ENCODE assay signal across 8 cellular contexts in the genomic region with DNA sequence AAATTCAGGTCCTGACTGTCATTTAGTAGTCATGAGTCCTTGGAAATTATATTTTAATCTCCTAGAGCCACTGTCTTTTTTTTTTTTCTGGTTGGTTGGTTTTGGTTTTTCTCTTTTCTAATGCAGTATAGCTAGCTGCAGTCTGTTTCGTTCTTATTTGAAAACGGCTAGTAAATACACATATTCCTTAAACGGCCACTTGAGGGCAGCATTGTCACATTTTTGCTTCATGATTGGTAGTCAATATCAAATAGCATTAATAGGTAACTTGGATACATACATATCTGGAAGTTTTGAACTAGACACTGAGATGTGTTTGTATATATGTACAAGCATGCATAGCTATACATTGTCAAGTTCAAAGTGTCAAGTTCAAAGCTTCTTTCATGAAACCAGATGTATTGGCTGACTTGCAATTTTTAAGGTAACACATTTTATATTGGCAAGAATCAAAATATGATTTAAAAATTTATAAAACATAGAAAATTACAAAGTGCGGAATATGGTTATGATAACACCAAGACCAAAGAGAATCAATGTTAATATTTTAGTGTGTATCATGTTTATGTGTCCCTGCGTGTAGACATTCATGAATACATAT. TPM values are rescaled to one million over a fixed set of nuclear protein-coding genes. Genes with fewer than 3 reads are reported as not detected.
A peak's percentile ranks its signal among the peaks of the same experiment; 100 is the strongest.
DNase-seq lines count a peak whose midpoint lies in the region; ATAC-seq, FAIRE-seq and TF ChIP-seq lines count a peak whose summit lies in the region.

No MANE protein-coding gene starts in this region.

- POLR2A ChIA-PET in OCI-LY7 (lab: Charles Lee), result interaction anchor here (1.2 kb wide), 1 partner anchor 129 kb away, joined by 3 read pairs; no protein-coding TSS in a partner anchor

- H3K27me3 ChIP-seq in astrocyte (ENCODE audit: insufficient read depth, low read length), result no peaks in the 10 kb centered on the region

- no peak for FAIRE-seq in astrocyte (lab: Jason Lieb, UNC)
- peak; percentile 99 for FAIRE-seq in islet of Langerhans (lab: Jason Lieb, UNC)

- H3K4me3 Mint-ChIP-seq in astrocyte (ENCODE audit: unreplicated experiment), result no peak overlapping the region

- no peak for TF ChIP-seq EP300 in Ishikawa (IDR thresholded peaks at IDR 0.05; ENCODE audit: borderline replicate concordance)

- H3K27ac ChIP-seq in OCI-LY7 (ENCODE audit: low read depth, low read length, poor library complexity, severe bottlenecking) (no peak overlapping the region), astrocyte (ENCODE audit: low read depth, low read length) (no peak overlapping the region)

- no peak overlapping the region for H3K4me2 ChIP-seq in OCI-LY7 (ENCODE audit: low read length)
- H3K4me2 ChIP-seq in astrocyte (ENCODE audit: low read length), result no peak overlapping the region

- no peaks in the 10 kb centered on the region for H3K79me2 ChIP-seq in OCI-LY7 (ENCODE audit: insufficient read depth, low read depth, low read length)
- no peaks in the 10 kb centered on the region for H3K79me2 ChIP-seq in astrocyte (ENCODE audit: insufficient read depth, low read length)

- no peak overlapping the region for H3K4me3 ChIP-seq in OCI-LY7 (ENCODE audit: low read depth, low read length, poor library complexity, severe bottlenecking)
- H3K4me3 ChIP-seq in astrocyte (ENCODE audit: insufficient read depth, low read depth, low read length), result no peak overlapping the region

- intact Hi-C loops in OCI-LY7 (cut with micrococcal nuclease; ENCODE audit: unreplicated experiment), result loop anchor here (1.0 kb wide), 1 partner anchor 128 kb away; no protein-coding TSS in a partner anchor

- H3K4me1 ChIP-seq in OCI-LY7 (ENCODE audit: insufficient read depth, low read length, poor library complexity, severe bottlenecking) (no peaks in the 10 kb centered on the region), astrocyte (ENCODE audit: insufficient read depth, low read length) (peaks cover 6% of the 10 kb centered on the region)

- BruUV-seq in OCI-LY7 (replicated peaks; lab: Mats Ljungman, UMichigan), result no TSS peak

- H3K27ac Mint-ChIP-seq in astrocyte (ENCODE audit: unreplicated experiment), result no peak overlapping the region

- no peaks in the 10 kb centered on the region for H3K36me3 ChIP-seq in OCI-LY7 (ENCODE audit: insufficient read depth, low read length)
- H3K36me3 ChIP-seq in astrocyte (ENCODE audit: insufficient read depth, low read length), result no peaks in the 10 kb centered on the region

- ATAC-seq in GM18517 (IDR thresholded peaks at IDR 0.05; ENCODE audit: unreplicated experiment), result no peak

- H3K9me2 ChIP-seq in OCI-LY7 (ENCODE audit: insufficient read depth, low read length), result no peaks in the 10 kb centered on the region

- H2AFZ ChIP-seq in OCI-LY7 (ENCODE audit: low read length), result no peak overlapping the region
- H2AFZ ChIP-seq in astrocyte (ENCODE audit: low read depth, low read length), result no peak overlapping the region

- peaks cover 1% of the 10 kb centered on the region for H3K27me3 Mint-ChIP-seq in astrocyte (ENCODE audit: low read depth, unreplicated experiment)

- TF ChIP-seq RAD21 in Ishikawa (IDR thresholded peaks at IDR 0.05; ENCODE audit: low read depth), result peak; percentile 60

- H3K9ac ChIP-seq in astrocyte (ENCODE audit: low read length), result no peak overlapping the region

- CTCF ChIA-PET in OCI-LY7 (lab: Charles Lee; ENCODE audit: unreplicated experiment), result no interaction called here

- H3K36me3 Mint-ChIP-seq in astrocyte (ENCODE audit: low read depth, unreplicated experiment), result peaks cover 5% of the 10 kb centered on the region

- H3K9me3 ChIP-seq in OCI-LY7 (ENCODE audit: low read length) (0 out of 2 replicates have a peak, but pooled peaks cover 5% of the 10 kb centered on the region), astrocyte (ENCODE audit: insufficient read depth, low read depth, low read length) (no peaks in the 10 kb centered on the region)

- DNase-seq in G401 (ENCODE audit: low spot score) (peak; percentile 82), OCI-LY7 (ENCODE audit: low spot score) (peak; percentile 67), astrocyte (ENCODE audit: low read depth) (peak; percentile 48), islet precursor cell (no peak)
- peak; percentile 38 for DNase-seq in stimulated activated CD4-positive, alpha-beta T cell treated with anti-CD3 and anti-CD28 coated beads, Interleukin-4, amount 100 ng/mL, for 1 hour

- H3K9me3 Mint-ChIP-seq in astrocyte (ENCODE audit: unreplicated experiment), result peaks cover 1% of the 10 kb centered on the region

- no peaks in the 10 kb centered on the region for H4K20me1 ChIP-seq in OCI-LY7 (ENCODE audit: insufficient read depth, low read length)
- no peaks in the 10 kb centered on the region for H4K20me1 ChIP-seq in astrocyte (ENCODE audit: insufficient read depth, low read length)

- H3K4me1 Mint-ChIP-seq in astrocyte (ENCODE audit: low read depth, unreplicated experiment), result no peaks in the 10 kb centered on the region

- in situ Hi-C loops in G401 (cut with HindIII; ENCODE audit: low sequenced_read_pairs), result no loop called here

- TF ChIP-seq CTCF in OCI-LY7 (conservative IDR thresholded peaks at IDR 0.05; ENCODE audit: low read length) (peak; percentile 93), astrocyte (IDR thresholded peaks at IDR 0.05; ENCODE audit: insufficient read depth, low read depth, low read length) (peak; percentile 63)

TF ChIP-seq in Ishikawa, 13 proteins besides CTCF, POLR2A, EP300 and RAD21:
- TF ChIP-seq, protein P1, sequence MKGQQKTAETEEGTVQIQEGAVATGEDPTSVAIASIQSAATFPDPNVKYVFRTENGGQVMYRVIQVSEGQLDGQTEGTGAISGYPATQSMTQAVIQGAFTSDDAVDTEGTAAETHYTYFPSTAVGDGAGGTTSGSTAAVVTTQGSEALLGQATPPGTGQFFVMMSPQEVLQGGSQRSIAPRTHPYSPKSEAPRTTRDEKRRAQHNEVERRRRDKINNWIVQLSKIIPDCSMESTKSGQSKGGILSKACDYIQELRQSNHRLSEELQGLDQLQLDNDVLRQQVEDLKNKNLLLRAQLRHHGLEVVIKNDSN (IDR thresholded peaks at IDR 0.05), result no peak
- TF ChIP-seq NFIC (IDR thresholded peaks at IDR 0.05) (no peak), ZBTB7A (IDR thresholded peaks at IDR 0.05; ENCODE audit: low read depth) (no peak), FOXM1 (IDR thresholded peaks at IDR 0.05; ENCODE audit: borderline replicate concordance, low read depth) (no peak), TCF12 (IDR thresholded peaks at IDR 0.05; ENCODE audit: low read depth) (no peak), CEBPB (IDR thresholded peaks at IDR 0.05) (no peak), TEAD4 (IDR thresholded peaks at IDR 0.05) (no peak), CREB1 (IDR thresholded peaks at IDR 0.05; ENCODE audit: low read depth) (no peak), TAF1 (IDR thresholded peaks at IDR 0.05; ENCODE audit: low read depth) (no peak), YY1 (IDR thresholded peaks at IDR 0.05; ENCODE audit: low read depth) (no peak), EGR1 (IDR thresholded peaks at IDR 0.05) (no peak)
- TF ChIP-seq, protein P2, sequence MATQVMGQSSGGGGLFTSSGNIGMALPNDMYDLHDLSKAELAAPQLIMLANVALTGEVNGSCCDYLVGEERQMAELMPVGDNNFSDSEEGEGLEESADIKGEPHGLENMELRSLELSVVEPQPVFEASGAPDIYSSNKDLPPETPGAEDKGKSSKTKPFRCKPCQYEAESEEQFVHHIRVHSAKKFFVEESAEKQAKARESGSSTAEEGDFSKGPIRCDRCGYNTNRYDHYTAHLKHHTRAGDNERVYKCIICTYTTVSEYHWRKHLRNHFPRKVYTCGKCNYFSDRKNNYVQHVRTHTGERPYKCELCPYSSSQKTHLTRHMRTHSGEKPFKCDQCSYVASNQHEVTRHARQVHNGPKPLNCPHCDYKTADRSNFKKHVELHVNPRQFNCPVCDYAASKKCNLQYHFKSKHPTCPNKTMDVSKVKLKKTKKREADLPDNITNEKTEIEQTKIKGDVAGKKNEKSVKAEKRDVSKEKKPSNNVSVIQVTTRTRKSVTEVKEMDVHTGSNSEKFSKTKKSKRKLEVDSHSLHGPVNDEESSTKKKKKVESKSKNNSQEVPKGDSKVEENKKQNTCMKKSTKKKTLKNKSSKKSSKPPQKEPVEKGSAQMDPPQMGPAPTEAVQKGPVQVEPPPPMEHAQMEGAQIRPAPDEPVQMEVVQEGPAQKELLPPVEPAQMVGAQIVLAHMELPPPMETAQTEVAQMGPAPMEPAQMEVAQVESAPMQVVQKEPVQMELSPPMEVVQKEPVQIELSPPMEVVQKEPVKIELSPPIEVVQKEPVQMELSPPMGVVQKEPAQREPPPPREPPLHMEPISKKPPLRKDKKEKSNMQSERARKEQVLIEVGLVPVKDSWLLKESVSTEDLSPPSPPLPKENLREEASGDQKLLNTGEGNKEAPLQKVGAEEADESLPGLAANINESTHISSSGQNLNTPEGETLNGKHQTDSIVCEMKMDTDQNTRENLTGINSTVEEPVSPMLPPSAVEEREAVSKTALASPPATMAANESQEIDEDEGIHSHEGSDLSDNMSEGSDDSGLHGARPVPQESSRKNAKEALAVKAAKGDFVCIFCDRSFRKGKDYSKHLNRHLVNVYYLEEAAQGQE (IDR thresholded peaks at IDR 0.05; ENCODE audit: low read depth), result no peak
- TF ChIP-seq, protein P3, sequence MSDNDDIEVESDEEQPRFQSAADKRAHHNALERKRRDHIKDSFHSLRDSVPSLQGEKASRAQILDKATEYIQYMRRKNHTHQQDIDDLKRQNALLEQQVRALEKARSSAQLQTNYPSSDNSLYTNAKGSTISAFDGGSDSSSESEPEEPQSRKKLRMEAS (IDR thresholded peaks at IDR 0.05), result no peak

RNA-seq across cellular contexts. Expression of a gene that starts 22.5 kb away (rescaled TPM):
- total RNA-seq in G401 (2014; rRNA removed; shearing (Covaris generic)), result 159 and 239 TPM in 2 replicates
- not detected in 2 replicates for total RNA-seq in OCI-LY7 (2014; rRNA removed; shearing (Covaris generic))
- total RNA-seq in OCI-LY7 (2022) (not detected in 2 replicates), astrocyte (5.9 and 7.9 TPM in 2 replicates)

Comparison
In these comparisons a context has a peak if more than half of its experiments do, and no peak if none do; other contexts are left out.
1. RNA of a gene that starts 22.5 kb away (total RNA-seq): 159 to 239 TPM in G401; 5.9 to 7.9 TPM in astrocyte and not detected in OCI-LY7; every median in the first group is over 10 times any median in the second.